Comparison of ENCODE assay signal across 3 cellular contexts in the genomic region with DNA sequence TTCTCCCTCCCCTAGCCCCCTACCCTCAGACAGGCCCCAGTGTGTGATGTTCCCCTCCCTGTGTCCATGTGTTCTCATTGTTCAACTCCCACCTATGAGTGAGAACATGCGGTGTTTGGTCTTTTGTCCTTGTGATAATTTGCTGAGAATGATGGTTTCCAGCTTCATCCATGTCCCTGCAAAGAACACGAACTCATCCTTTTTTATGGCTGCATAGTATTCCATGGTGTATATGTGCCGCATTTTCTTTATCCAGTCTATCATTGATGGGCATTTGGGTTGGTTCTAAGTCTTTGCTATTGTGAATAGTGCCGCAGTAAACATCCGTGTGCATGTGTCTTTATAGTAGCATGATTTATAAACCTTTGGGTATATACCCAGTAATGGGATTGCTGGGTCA.
DNase-seq lines count a peak whose midpoint lies in the region; ATAC-seq, FAIRE-seq and TF ChIP-seq lines count a peak whose summit lies in the region.
"Not testable (repeated sequence)": the region's sequence is repeated elsewhere in the genome, so short reads cannot be mapped to it uniquely, and the experiment has no call there.

No MANE protein-coding gene starts in this region.

- H2AFZ ChIP-seq in K562 (ENCODE audit: low read depth, low read length); HepG2 (ENCODE audit: low read length): not testable (repeated sequence)

- not testable (repeated sequence) for H3K4me2 ChIP-seq in K562 (ENCODE audit: insufficient read depth, low read length); HepG2 (ENCODE audit: low read depth, low read length)

- not testable (repeated sequence) for TF ChIP-seq CTCF in HEK293 (tag by site-specific recombination; IDR thresholded peaks at IDR 0.05); K562 (IDR thresholded peaks at IDR 0.05 in 2 of 3, conservative IDR thresholded peaks at IDR 0.05 in 1 of 3; ENCODE audit: insufficient read depth in 2 of 3, low read depth in 1 of 3, low read length in 3 of 3); HepG2 (CRISPR knock-in tag; IDR thresholded peaks at IDR 0.05)

- H3K36me3 ChIP-seq in HEK293 (ENCODE audit: control insufficient read depth in 2 of 2, insufficient read depth in 1 of 2, low read length in 2 of 2); K562 (ENCODE audit: control insufficient read depth, insufficient read depth, low read length); HepG2 (replicated peaks in 1 of 2; ENCODE audit: control insufficient read depth in 1 of 2, insufficient read depth in 2 of 2, low read length in 2 of 2): not testable (repeated sequence)

- not testable (repeated sequence) for BruUV-seq in K562 (replicated peaks; lab: Mats Ljungman, UMichigan); HepG2 (replicated peaks; lab: Mats Ljungman, UMichigan)

- H3K9ac ChIP-seq in K562 (ENCODE audit: insufficient read depth in 1 of 2, low read depth in 2 of 2, low read length in 2 of 2); HepG2 (ENCODE audit: insufficient read depth, low read depth, low read length): not testable (repeated sequence)

- WGBS in K562 (ENCODE audit: insufficient coverage, low coverage, missing lambda C conversion rate), result 43% methylated on average over 5 of the region's 5 CpGs
- 97% methylated on average over 5 of the region's 5 CpGs for WGBS in HepG2 (ENCODE audit: low lambda C conversion rate)

- not testable (repeated sequence) for H3K27ac ChIP-seq in HEK293 (ENCODE audit: extremely low read depth, low read depth, low read length); K562 (ENCODE audit: extremely low read depth, low read depth, low read length); HepG2 (ENCODE audit: extremely low read length, insufficient read depth, low read length)

- H3K9me3 ChIP-seq in HEK293 (ENCODE audit: control insufficient read depth, insufficient read depth, low read depth, low read length); K562 (replicated peaks; ENCODE audit: control insufficient read depth, insufficient read depth, low read depth, low read length); HepG2 (ENCODE audit: low read length): not testable (repeated sequence)

- not testable (repeated sequence) for H3K4me3 ChIP-seq in HEK293 (ENCODE audit: low read depth, low read length); K562; HepG2 (replicated peaks in 1 of 3; ENCODE audit: insufficient read depth in 1 of 3, low read depth in 2 of 3, low read length in 3 of 3)

- not testable (repeated sequence) for DNase-seq in K562 (ENCODE audit: extremely low read depth in 1 of 4, low spot score in 3 of 4); HepG2 (ENCODE audit: low spot score)

- H3K4me1 ChIP-seq in HEK293 (ENCODE audit: control insufficient read depth, insufficient read depth, low read length), result not testable (repeated sequence)
- H3K4me1 ChIP-seq in K562 (replicated peaks in 1 of 2; ENCODE audit: control insufficient read depth in 2 of 2, insufficient read depth in 2 of 2, low read length in 2 of 2) (peaks cover 18 to 24% of the 10 kb centered on the region in 2 experiments), HepG2 (ENCODE audit: insufficient read depth, low read length) (peaks cover 42% of the 10 kb centered on the region)

- CTCF ChIA-PET in HEK293 (lab: Yijun Ruan, JAX), result interaction anchor here (0.7 kb wide), 1 partner anchor 17 kb away, joined by 3 read pairs; no protein-coding TSS in a partner anchor
- CTCF ChIA-PET in K562 (lab: Yijun Ruan, JAX; ENCODE audit: low intra/inter-chr PET ratio), result interaction anchor here (0.7 kb wide), 1 partner anchor 151 kb away, joined by 3 read pairs; no protein-coding TSS in a partner anchor
- CTCF ChIA-PET in HepG2 (lab: Yijun Ruan, JAX; ENCODE audit: low intra/inter-chr PET ratio, low total read pairs), result not testable (repeated sequence)

- H3K27me3 ChIP-seq in K562 (ENCODE audit: control insufficient read depth in 2 of 2, insufficient read depth in 2 of 2, low read length in 2 of 2); HepG2 (ENCODE audit: control insufficient read depth in 1 of 2, insufficient read depth in 2 of 2, low read length in 2 of 2): not testable (repeated sequence)

- H4K20me1 ChIP-seq in K562 (replicated peaks; ENCODE audit: control insufficient read depth, insufficient read depth, low read length); HepG2 (ENCODE audit: insufficient read depth, low read length): not testable (repeated sequence)

- not testable (repeated sequence) for TF ChIP-seq POLR2A in K562 (conservative IDR thresholded peaks at IDR 0.05); HepG2 (IDR thresholded peaks at IDR 0.05; ENCODE audit: insufficient read depth in 1 of 2, low read depth in 2 of 2, low read length in 2 of 2)

- in situ Hi-C loops in K562 (cut with MboI); HepG2 (cut with HindIII; ENCODE audit: extremely low pct_ligation_motif_present, low pct_unique_long_range_greater_than_20kb): not testable (repeated sequence)

- intact Hi-C loops in K562 (cut with micrococcal nuclease); HepG2 (cut with micrococcal nuclease; ENCODE audit: unreplicated experiment): not testable (repeated sequence)

- POLR2A ChIA-PET in HEK293 (lab: Yijun Ruan, JAX); K562 (lab: Yijun Ruan, JAX); HepG2 (lab: Yijun Ruan, JAX): not testable (repeated sequence)

- FAIRE-seq in K562 (lab: Jason Lieb, UNC); HepG2 (lab: Jason Lieb, UNC): not testable (repeated sequence)

- TF ChIP-seq RAD21 in K562 (CRISPR knock-in tag; conservative IDR thresholded peaks at IDR 0.05 in 1 of 2, IDR thresholded peaks at IDR 0.05 in 1 of 2); HepG2 (CRISPR knock-in tag; IDR thresholded peaks at IDR 0.05): not testable (repeated sequence)

- H3K79me2 ChIP-seq in K562 (ENCODE audit: control insufficient read depth, insufficient read depth, low read length); HepG2 (ENCODE audit: insufficient read depth, low read length): not testable (repeated sequence)

- not testable (repeated sequence) for ATAC-seq in K562, HepG2

- H3K9me1 ChIP-seq in K562 (ENCODE audit: control insufficient read depth, insufficient read depth, low read length), result not testable (repeated sequence)

- not testable (repeated sequence) for TF ChIP-seq EP300 in K562 (IDR thresholded peaks at IDR 0.05; ENCODE audit: low read length); HepG2 (IDR thresholded peaks at IDR 0.05; ENCODE audit: low read depth in 2 of 2, low read length in 2 of 2); HepG2 (CRISPR knock-in tag; IDR thresholded peaks at IDR 0.05; ENCODE audit: borderline replicate concordance)

TF ChIP-seq in HEK293, 187 proteins besides CTCF, POLR2A, EP300 and RAD21:
- TF ChIP-seq ZNF146 (tag by site-specific recombination; IDR thresholded peaks at IDR 0.05), result peak; percentile 96
- TF ChIP-seq, protein P1, sequence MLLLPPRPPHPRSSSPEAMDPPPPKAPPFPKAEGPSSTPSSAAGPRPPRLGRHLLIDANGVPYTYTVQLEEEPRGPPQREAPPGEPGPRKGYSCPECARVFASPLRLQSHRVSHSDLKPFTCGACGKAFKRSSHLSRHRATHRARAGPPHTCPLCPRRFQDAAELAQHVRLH (tag by site-specific recombination; IDR thresholded peaks at IDR 0.05), result peak; percentile 63; the same call in 1 of the 2 replicates

TF ChIP-seq in K562, 482 proteins besides CTCF, POLR2A, EP300 and RAD21:
- TF ChIP-seq BCOR (IDR thresholded peaks at IDR 0.05), result peak; percentile 37; the same call in 1 of the 2 replicates
- peak; percentile 71 for TF ChIP-seq ZNF146 (CRISPR knock-in tag; IDR thresholded peaks at IDR 0.05; ENCODE audit: unreplicated experiment)
- TF ChIP-seq KDM1A (IDR thresholded peaks at IDR 0.05), result 0 out of 4 replicates have a peak, but pooled peaks of 1 of the 2 experiments have one; percentile 29

TF ChIP-seq in HepG2, 621 proteins besides CTCF, POLR2A, EP300 and RAD21:
- peak; percentile 74 for TF ChIP-seq ZMYM3 (CRISPR knock-in tag; IDR thresholded peaks at IDR 0.05)
